ENCODE assay signal across 8 cellular contexts in the genomic region with DNA sequence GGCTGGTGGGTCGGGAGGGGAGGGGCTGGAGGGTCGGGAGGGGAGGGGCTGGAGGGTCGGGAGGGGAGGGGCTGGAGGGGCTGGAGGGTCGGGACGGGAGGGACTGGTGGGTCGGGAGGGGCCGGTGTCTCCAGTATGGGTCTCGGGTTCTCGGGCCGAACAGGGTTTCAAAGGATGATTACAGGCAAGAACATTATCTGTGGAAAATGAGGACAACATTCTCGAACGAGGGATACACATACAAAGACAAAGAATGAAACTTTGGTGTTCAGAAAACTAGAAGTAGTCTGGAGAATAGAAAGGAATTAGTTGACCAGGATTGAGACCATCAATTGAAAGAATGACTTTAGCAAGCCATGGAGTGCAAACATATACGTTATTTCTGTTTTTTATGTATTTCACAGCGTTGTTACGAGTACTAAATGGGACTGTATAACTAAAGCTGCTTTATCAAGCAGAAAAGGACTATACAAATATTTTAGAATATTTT. TPM values are rescaled to one million over a fixed set of nuclear protein-coding genes. Genes with fewer than 3 reads are reported as not detected.
DNase-seq lines count a peak whose midpoint lies in the region; ATAC-seq and TF ChIP-seq lines count a peak whose summit lies in the region.

No MANE protein-coding gene starts in this region.

- H3K36me3 Mint-ChIP-seq in T-helper 2 cell treated with Interferon-gamma antibody and Interleukin-4, amounts not matched to agents 5 μg/mL and 100 μg/mL, for 36 hours (ENCODE audit: low read depth), result peaks cover 8% of the 10 kb centered on the region

- H3K4me1 Mint-ChIP-seq in T-helper 2 cell treated with Interferon-gamma antibody and Interleukin-4, amounts not matched to agents 5 μg/mL and 100 μg/mL, for 36 hours (ENCODE audit: low read depth), result peaks cover 10% of the 10 kb centered on the region

- ATAC-seq in left lobe of liver, result peak; percentile 58
- ATAC-seq in HG02610 (IDR thresholded peaks at IDR 0.05; ENCODE audit: unreplicated experiment), result no peak
- ATAC-seq in HG03469 (IDR thresholded peaks at IDR 0.05; ENCODE audit: unreplicated experiment), result no peak

- POLR2A ChIA-PET in HEK293T (lab: Yijun Ruan, JAX), result interaction anchor here (0.6 to 1.9 kb wide), 3 partner anchors 17 to 25 kb away, joined by 3 to 17 read pairs (median 4); a partner anchor contains a TSS

- peak overlapping the region; percentile 89 for H3K9ac ChIP-seq in adipocyte (ENCODE audit: low read length)

- H3K27me3 Mint-ChIP-seq in T-helper 2 cell treated with Interferon-gamma antibody and Interleukin-4, amounts not matched to agents 5 μg/mL and 100 μg/mL, for 36 hours (ENCODE audit: low read depth), result peaks cover 3% of the 10 kb centered on the region

- H3K9me3 Mint-ChIP-seq in T-helper 2 cell treated with Interferon-gamma antibody and Interleukin-4, amounts not matched to agents 5 μg/mL and 100 μg/mL, for 36 hours, result no peaks in the 10 kb centered on the region

- peak overlapping the region; percentile 86 for H3K4me3 Mint-ChIP-seq in T-helper 2 cell treated with Interferon-gamma antibody and Interleukin-4, amounts not matched to agents 5 μg/mL and 100 μg/mL, for 36 hours

- CTCF ChIA-PET in HEK293T (lab: Yijun Ruan, JAX), result interaction anchor here (0.6 to 0.7 kb wide), 2 partner anchors 12 to 18 kb away, joined by 3 to 7 read pairs; no protein-coding TSS in a partner anchor

- WGBS in suprapubic skin, result 13% methylated on average over 15 of the region's 15 CpGs

- peak overlapping the region; percentile 55 for H3K27ac Mint-ChIP-seq in T-helper 2 cell treated with Interferon-gamma antibody and Interleukin-4, amounts not matched to agents 5 μg/mL and 100 μg/mL, for 36 hours

- H3K4me3 ChIP-seq in adipocyte (ENCODE audit: low read length) (peak overlapping the region; percentile 87), suprapubic skin (peak overlapping the region; percentile 69)

- H3K27me3 ChIP-seq in adipocyte (replicated peaks; ENCODE audit: control insufficient read depth, insufficient read depth, low read length), result no peaks in the 10 kb centered on the region
- no peaks in the 10 kb centered on the region for H3K27me3 ChIP-seq in suprapubic skin

- H3K9me3 ChIP-seq in adipocyte (ENCODE audit: control insufficient read depth, low read length) (no peaks in the 10 kb centered on the region), suprapubic skin (no peaks in the 10 kb centered on the region)

- no peak for TF ChIP-seq CTCF in suprapubic skin (IDR thresholded peaks at IDR 0.05)

- TF ChIP-seq POLR2A in suprapubic skin (IDR thresholded peaks at IDR 0.05), result no peak

- TF ChIP-seq EP300 in suprapubic skin (IDR thresholded peaks at IDR 0.05), result no peak

- H3K36me3 ChIP-seq in adipocyte (ENCODE audit: control insufficient read depth, insufficient read depth, low read length, severe bottlenecking) (peaks cover 4% of the 10 kb centered on the region), suprapubic skin (no peaks in the 10 kb centered on the region)

- peak overlapping the region; percentile 89 for H3K27ac ChIP-seq in suprapubic skin

- peaks cover 11% of the 10 kb centered on the region for H3K4me1 ChIP-seq in adipocyte (ENCODE audit: control insufficient read depth, insufficient read depth, low read length)
- peaks cover 18% of the 10 kb centered on the region for H3K4me1 ChIP-seq in suprapubic skin

- DNase-seq in T-helper 2 cell treated with Interferon-gamma antibody and Interleukin-4, amounts not matched to agents 5 μg/mL and 100 μg/mL, for 36 hours (ENCODE audit: low spot score), result no peak
- DNase-seq in T-helper 2 cell (no peak), adipocyte (ENCODE audit: low read depth) (no peak), left lobe of liver (ENCODE audit: low spot score) (no peak), suprapubic skin (ENCODE audit: low spot score in 2 of 2) (no peak), HEK293T (ENCODE audit: extremely low spot score) (no peak)

TF ChIP-seq in HEK293T, 16 proteins besides CTCF, POLR2A, EP300 and RAD21:
- TF ChIP-seq LEF1 (IDR thresholded peaks at IDR 0.05; ENCODE audit: borderline replicate concordance) (no peak), HDGF (IDR thresholded peaks at IDR 0.05; ENCODE audit: borderline replicate concordance) (no peak), FOXA1 (IDR thresholded peaks at IDR 0.05) (no peak)

RNA-seq across cellular contexts. Expression of a gene that starts 0.4 kb away (rescaled TPM):
- total RNA-seq in left lobe of liver (8.3 TPM), suprapubic skin (10 to 100 TPM; 10.1 to 22.0 (median 19.1) TPM)

RNA-seq across cellular contexts. Expression of a gene that starts 25.1 kb away (rescaled TPM):
- total RNA-seq in left lobe of liver (30.8 TPM), suprapubic skin (10 to 100 TPM; 38.0 to 50.2 (median 47.3) TPM)
